ENCODE assay signal across 10 cellular contexts in genomic region chr2:168518555-168519066, GRCh38.
DNase-seq lines count a peak whose midpoint lies in the region; ATAC-seq and TF ChIP-seq lines count a peak whose summit lies in the region.
"Had no signal": no experiment of that assay in that cellular context is flagged by ENCODE, and none has a peak within 500 bp of the region (broad histone marks: within the 10 kb centered on the region; RNA-seq: fewer than 3 reads in every experiment).

No MANE protein-coding gene starts in this region.

- DNase-seq in MCF 10A (ENCODE audit: unreplicated experiment) (peak; percentile 84), breast epithelium (ENCODE audit: low spot score in 2 of 2) (no peak), NT2/D1 (ENCODE audit: low read depth, low spot score) (peak; percentile 18), right cardiac atrium (no peak), aorta (peak in 1 of 2 donors; percentile 72), NCI-H2029 (lab: John Stamatoyannopoulos, UW) (no peak)

- CTCF ChIA-PET in MCF 10A (lab: Yijun Ruan, JAX), result interaction anchor here (0.7 to 1.0 kb wide), 4 partner anchors 10 to 377 kb away, joined by 3 to 4 read pairs (median 4); no protein-coding TSS in a partner anchor

- H3K4me1 ChIP-seq in breast epithelium (no peaks in the 10 kb centered on the region), NT2/D1 (ENCODE audit: insufficient read depth, insufficient read length) (no peaks in the 10 kb centered on the region), right cardiac atrium (ENCODE audit: control insufficient read depth, insufficient read depth, low read length) (peaks cover 2% of the 10 kb centered on the region), aorta (ENCODE audit: control insufficient read depth in 1 of 2, insufficient read depth in 2 of 2, low read length in 2 of 2) (peaks cover 2 to 10% of the 10 kb centered on the region in 2 donors)

- H3K27me3 ChIP-seq in breast epithelium (no peaks in the 10 kb centered on the region), NT2/D1 (ENCODE audit: insufficient read depth, insufficient read length) (no peaks in the 10 kb centered on the region), right cardiac atrium (ENCODE audit: control insufficient read depth, insufficient read depth) (no peaks in the 10 kb centered on the region), aorta (ENCODE audit: control insufficient read depth in 1 of 2, insufficient read depth in 2 of 2, low read length in 1 of 2) (no peaks in the 10 kb centered on the region)

- 34% methylated on average over 6 of the region's 6 CpGs for WGBS in right cardiac atrium
- 23 to 26% methylated on average over 6 of the region's 6 CpGs for WGBS in aorta, 2 donors

- no peaks in the 10 kb centered on the region for H3K27me3 Mint-ChIP-seq in MCF 10A (ENCODE audit: insufficient read depth, unreplicated experiment)
- H3K27me3 Mint-ChIP-seq: B cell had no signal

- H3K9ac ChIP-seq in NT2/D1 (ENCODE audit: insufficient read length, low read depth), result peak overlapping the region; percentile 33
- H3K9ac ChIP-seq: KMS-11 had no signal

- no peak overlapping the region for H3K4me3 ChIP-seq in breast epithelium
- H3K4me3 ChIP-seq in NT2/D1 (ENCODE audit: insufficient read length, low read depth), result no peak overlapping the region
- H3K4me3 ChIP-seq in right cardiac atrium (ENCODE audit: low read length), result no peak overlapping the region
- H3K4me3 ChIP-seq in aorta (ENCODE audit: low read length in 2 of 2), result no peak overlapping the region

- ATAC-seq in right cardiac atrium (peak; percentile 73 to 82), aorta (ENCODE audit: low FRiP score) (peak; percentile 64), GM18907 (IDR thresholded peaks at IDR 0.05; ENCODE audit: unreplicated experiment) (no peak), HG03097 (IDR thresholded peaks at IDR 0.05; ENCODE audit: low FRiP score, unreplicated experiment) (no peak)

- no peaks in the 10 kb centered on the region for H3K9me3 Mint-ChIP-seq in MCF 10A (ENCODE audit: unreplicated experiment)

- no TSS peak for BruUV-seq in MCF 10A (replicated peaks; lab: Mats Ljungman, UMichigan)

- intact Hi-C loops in MCF 10A (cut with micrococcal nuclease) (loop anchor here (5.0 kb wide), 2 partner anchors 61 to 64 kb away; partner anchors contain the start of gene CERS6), breast epithelium (cut with DNase I; ENCODE audit: low total_unique reads) (no loop called here), right cardiac atrium (cut with DNase I) (no loop called here), aorta (cut with DNase I) (no loop called here)

- peak overlapping the region; percentile 60 for H3K27ac Mint-ChIP-seq in MCF 10A (ENCODE audit: low read depth, unreplicated experiment)
- H3K27ac Mint-ChIP-seq: B cell had no signal

- H3K27ac ChIP-seq in breast epithelium, result no peak overlapping the region
- H3K27ac ChIP-seq in right cardiac atrium (ENCODE audit: low read length), result peak overlapping the region; percentile 71
- peak overlapping the region in 1 of 2 donors; percentile 61 for H3K27ac ChIP-seq in aorta (ENCODE audit: low read depth in 1 of 2, low read length in 2 of 2)
- H3K27ac ChIP-seq: KMS-11 had no signal

- peaks cover 6% of the 10 kb centered on the region for H3K36me3 Mint-ChIP-seq in MCF 10A (ENCODE audit: insufficient read depth, unreplicated experiment)

- TF ChIP-seq POLR2A in breast epithelium (IDR thresholded peaks at IDR 0.05), result no peak

- H3K4me3 Mint-ChIP-seq in MCF 10A (ENCODE audit: unreplicated experiment), result peak overlapping the region; percentile 27
- H3K4me3 Mint-ChIP-seq: B cell had no signal

- POLR2A ChIA-PET in MCF 10A (lab: Yijun Ruan, JAX), result interaction anchor here (0.5 to 2.1 kb wide), 26 partner anchors 9 to 875 kb away, joined by 3 to 18 read pairs (median 4); no protein-coding TSS in a partner anchor

- H3K9me3 ChIP-seq in breast epithelium, result no peaks in the 10 kb centered on the region
- peaks cover 14% of the 10 kb centered on the region; the same call in 1 of the 2 replicates for H3K9me3 ChIP-seq in NT2/D1 (ENCODE audit: insufficient read depth, low read length)
- no peaks in the 10 kb centered on the region for H3K9me3 ChIP-seq in right cardiac atrium (ENCODE audit: control insufficient read depth, low read length)
- no peaks in the 10 kb centered on the region for H3K9me3 ChIP-seq in aorta (ENCODE audit: control insufficient read depth, low read length)

- H3K36me3 ChIP-seq in breast epithelium (no peaks in the 10 kb centered on the region), NT2/D1 (ENCODE audit: insufficient read depth, insufficient read length, low read length) (no peaks in the 10 kb centered on the region), aorta (ENCODE audit: control insufficient read depth in 1 of 2, insufficient read depth in 2 of 2, low read length in 1 of 2) (no peaks in the 10 kb centered on the region)

- TF ChIP-seq CTCF in MCF 10A (IDR thresholded peaks at IDR 0.05; ENCODE audit: unreplicated experiment) (no peak), breast epithelium (IDR thresholded peaks at IDR 0.05) (no peak)

- H3K4me1 Mint-ChIP-seq in MCF 10A (ENCODE audit: insufficient read depth, unreplicated experiment), result peaks cover 51% of the 10 kb centered on the region

Comparison
In these comparisons a context has a peak if more than half of its experiments do, and no peak if none do; other contexts are left out.
1. DNase-seq: peak in MCF 10A (single experiment) and NT2/D1 (single experiment); none in breast epithelium (0 of 2), right cardiac atrium (0 of 3) and NCI-H2029 (single experiment).
2. ATAC-seq: peak in right cardiac atrium (2 of 2) and aorta (single experiment); none in GM18907 (single experiment) and HG03097 (single experiment).